18 cellular contexts compared by ENCODE assay signal in genomic region chr9:128382261-128382660, GRCh38. TPM values are rescaled to one million over a fixed set of nuclear protein-coding genes. Genes with fewer than 3 reads are reported as not detected.
A peak's percentile ranks its signal among the peaks of the same experiment; 100 is the strongest.
DNase-seq lines count a peak whose midpoint lies in the region; TF ChIP-seq lines count a peak whose summit lies in the region.
"Had no signal": no experiment of that assay in that cellular context is flagged by ENCODE, and none has a peak within 500 bp of the region (broad histone marks: within the 10 kb centered on the region; RNA-seq: fewer than 3 reads in every experiment).

No MANE protein-coding gene starts in this region.

- no peaks in the 10 kb centered on the region for H3K9me3 ChIP-seq in WERI-Rb-1 (ENCODE audit: severe bottlenecking)

- H3K27me3 Mint-ChIP-seq in glutamatergic neuron (ENCODE audit: unreplicated experiment): peaks cover 11% of the 10 kb centered on the region
- H3K27me3 Mint-ChIP-seq in activated naive CD4-positive, alpha-beta T cell treated with anti-CD3 and anti-CD28 coated beads for 36 hours (ENCODE audit: low read depth): no peaks in the 10 kb centered on the region
- H3K27me3 Mint-ChIP-seq: activated CD4-positive, alpha-beta T cell treated with anti-CD3 and anti-CD28 coated beads, Interleukin-2, amount 10 ng/mL, durations not matched to agents 24 days and 14 days; natural killer cell treated with Interleukin-12 subunit alpha and Interleukin-12 subunit beta and Interleukin-15 and Interleukin-18, amount 100 ng/mL, for 72 hours had no signal

- TF ChIP-seq CTCF in WERI-Rb-1 (IDR thresholded peaks at IDR 0.05; ENCODE audit: low read depth, low read length) (no peak), glutamatergic neuron (IDR thresholded peaks at IDR 0.05; ENCODE audit: partially characterized antibody, unreplicated experiment) (no peak)

- peaks cover 13% of the 10 kb centered on the region for H3K9me3 Mint-ChIP-seq in glutamatergic neuron (ENCODE audit: unreplicated experiment)
- no peaks in the 10 kb centered on the region for H3K9me3 Mint-ChIP-seq in activated naive CD4-positive, alpha-beta T cell treated with anti-CD3 and anti-CD28 coated beads for 36 hours
- H3K9me3 Mint-ChIP-seq: activated CD4-positive, alpha-beta T cell treated with anti-CD3 and anti-CD28 coated beads, Interleukin-2, amount 10 ng/mL, durations not matched to agents 24 days and 14 days; natural killer cell treated with Interleukin-12 subunit alpha and Interleukin-12 subunit beta and Interleukin-15 and Interleukin-18, amount 100 ng/mL, for 72 hours had no signal

- peak overlapping the region; percentile 99 for H3K27ac ChIP-seq in WERI-Rb-1
- H3K27ac ChIP-seq: 22Rv1 had no signal

- H3K4me3 Mint-ChIP-seq in glutamatergic neuron (ENCODE audit: unreplicated experiment): peak overlapping the region; percentile 20
- no peak overlapping the region for H3K4me3 Mint-ChIP-seq in activated naive CD4-positive, alpha-beta T cell treated with anti-CD3 and anti-CD28 coated beads for 36 hours
- H3K4me3 Mint-ChIP-seq: activated CD4-positive, alpha-beta T cell treated with anti-CD3 and anti-CD28 coated beads, Interleukin-2, amount 10 ng/mL, durations not matched to agents 24 days and 14 days; natural killer cell treated with Interleukin-12 subunit alpha and Interleukin-12 subunit beta and Interleukin-15 and Interleukin-18, amount 100 ng/mL, for 72 hours had no signal

- H3K27ac Mint-ChIP-seq in glutamatergic neuron (ENCODE audit: unreplicated experiment): peak overlapping the region; percentile 98
- no peak overlapping the region for H3K27ac Mint-ChIP-seq in activated naive CD4-positive, alpha-beta T cell treated with anti-CD3 and anti-CD28 coated beads for 36 hours
- H3K27ac Mint-ChIP-seq: activated CD4-positive, alpha-beta T cell treated with anti-CD3 and anti-CD28 coated beads, Interleukin-2, amount 10 ng/mL, durations not matched to agents 24 days and 14 days; natural killer cell treated with Interleukin-12 subunit alpha and Interleukin-12 subunit beta and Interleukin-15 and Interleukin-18, amount 100 ng/mL, for 72 hours had no signal

- DNase-seq in NCI-H1092 treated with DMSO at 0.1 percent for 48 hours (lab: John Stamatoyannopoulos, UW): peak; percentile 21
- DNase-seq in NCI-H1092 (lab: John Stamatoyannopoulos, UW): no peak
- no peak for DNase-seq in WERI-Rb-1
- DNase-seq in glutamatergic neuron: no peak
- DNase-seq in nucleus accumbens (lab: John Stamatoyannopoulos, UW): peak in 41 of 56 donors; percentile 15 to 71 (median 50)
- no peak for DNase-seq in AG20443 (ENCODE audit: low spot score)
- DNase-seq in glomerular visceral epithelial cell (ENCODE audit: extremely low spot score): no peak
- no peak for DNase-seq in activated naive CD4-positive, alpha-beta T cell treated with anti-CD3 and anti-CD28 coated beads for 36 hours
- DNase-seq: activated CD4-positive, alpha-beta T cell treated with anti-CD3 and anti-CD28 coated beads, Interleukin-2, amount 10 ng/mL, durations not matched to agents 24 days and 14 days; activated CD8-positive, alpha-beta memory T cell treated with anti-CD3 and anti-CD28 coated beads, Interleukin-2, amount 50 U/mL, for 48 hours; activated effector memory CD4-positive, alpha-beta T cell treated with anti-CD3 and anti-CD28 coated beads, Interleukin-2, amount 50 U/mL, for 16 hours; aorta; GDM1; kidney; NCI-H146 had no signal

- peaks cover 39% of the 10 kb centered on the region for H3K36me3 ChIP-seq in WERI-Rb-1

- no peaks in the 10 kb centered on the region for H3K27me3 ChIP-seq in WERI-Rb-1 (ENCODE audit: insufficient read depth, low read depth, severe bottlenecking)

- H3K4me1 Mint-ChIP-seq in glutamatergic neuron (ENCODE audit: low read depth, unreplicated experiment): peaks cover 52% of the 10 kb centered on the region
- no peaks in the 10 kb centered on the region for H3K4me1 Mint-ChIP-seq in activated naive CD4-positive, alpha-beta T cell treated with anti-CD3 and anti-CD28 coated beads for 36 hours (ENCODE audit: low read depth)
- H3K4me1 Mint-ChIP-seq: activated CD4-positive, alpha-beta T cell treated with anti-CD3 and anti-CD28 coated beads, Interleukin-2, amount 10 ng/mL, durations not matched to agents 24 days and 14 days had no signal

- no peaks in the 10 kb centered on the region for H3K36me3 Mint-ChIP-seq in glutamatergic neuron (ENCODE audit: unreplicated experiment)
- H3K36me3 Mint-ChIP-seq in activated naive CD4-positive, alpha-beta T cell treated with anti-CD3 and anti-CD28 coated beads for 36 hours (ENCODE audit: low read depth): peaks cover 15% of the 10 kb centered on the region
- H3K36me3 Mint-ChIP-seq: natural killer cell treated with Interleukin-12 subunit alpha and Interleukin-12 subunit beta and Interleukin-15 and Interleukin-18, amount 100 ng/mL, for 72 hours had no signal

- H3K4me3 ChIP-seq in WERI-Rb-1 (ENCODE audit: low read depth, low read length): no peak overlapping the region
- H3K4me3 ChIP-seq: smooth muscle cell had no signal

- CTCF ChIA-PET in activated naive CD4-positive, alpha-beta T cell treated with anti-CD3 and anti-CD28 coated beads for 36 hours (lab: Charles Lee): interaction anchor here (0.9 kb wide), 1 partner anchor 20 kb away, joined by 3 read pairs; no protein-coding TSS in a partner anchor

- intact Hi-C loops in activated naive CD4-positive, alpha-beta T cell treated with anti-CD3 and anti-CD28 coated beads for 36 hours (cut with micrococcal nuclease): no loop called here

RNA-seq across cellular contexts. Expression of gene URM1, which starts 11.1 kb away (rescaled TPM):
- 62.6 TPM for total RNA-seq in glutamatergic neuron (ENCODE audit: unreplicated experiment)
- 10 to 100 TPM; 44.4 to 45.2 TPM for total RNA-seq in activated naive CD4-positive, alpha-beta T cell treated with anti-CD3 and anti-CD28 coated beads for 36 hours

RNA-seq across cellular contexts. Expression of gene CERCAM, which starts 38.4 kb away (rescaled TPM):
- 56.1 TPM for total RNA-seq in glutamatergic neuron (ENCODE audit: unreplicated experiment)
- under 1 TPM; 0.33 to 0.57 TPM for total RNA-seq in activated naive CD4-positive, alpha-beta T cell treated with anti-CD3 and anti-CD28 coated beads for 36 hours

RNA-seq across cellular contexts. Expression of gene SLC27A4, which starts 41.9 kb away (rescaled TPM):
- total RNA-seq in glutamatergic neuron (ENCODE audit: unreplicated experiment): 47.3 TPM
- 1 to 10 TPM; 5.7 to 6.8 TPM for total RNA-seq in activated naive CD4-positive, alpha-beta T cell treated with anti-CD3 and anti-CD28 coated beads for 36 hours

RNA-seq across cellular contexts. Expression of gene COQ4, which starts 59.6 kb away (rescaled TPM):
- total RNA-seq in glutamatergic neuron (ENCODE audit: unreplicated experiment): 35.8 TPM
- 10 to 100 TPM; 27.8 to 29.6 TPM for total RNA-seq in activated naive CD4-positive, alpha-beta T cell treated with anti-CD3 and anti-CD28 coated beads for 36 hours

Comparison
In these comparisons a context has a peak if more than half of its experiments do, and no peak if none do; other contexts are left out.
1. DNase-seq: peak in NCI-H1092 treated with DMSO at 0.1 percent for 48 hours (single experiment) and nucleus accumbens (41 of 56); none in NCI-H1092 (single experiment), WERI-Rb-1 (single experiment), glutamatergic neuron (single experiment), AG20443 (single experiment), glomerular visceral epithelial cell (single experiment) and activated naive CD4-positive, alpha-beta T cell treated with anti-CD3 and anti-CD28 coated beads for 36 hours (single experiment).
2. RNA of gene CERCAM, which starts 38.4 kb away (total RNA-seq): 56.1 TPM in glutamatergic neuron (single experiment); 0.33 to 0.57 TPM in activated naive CD4-positive, alpha-beta T cell treated with anti-CD3 and anti-CD28 coated beads for 36 hours; every median in the first group is over 10 times any median in the second.